Comparison of ENCODE assay signal across 12 cellular contexts in the genomic region with DNA sequence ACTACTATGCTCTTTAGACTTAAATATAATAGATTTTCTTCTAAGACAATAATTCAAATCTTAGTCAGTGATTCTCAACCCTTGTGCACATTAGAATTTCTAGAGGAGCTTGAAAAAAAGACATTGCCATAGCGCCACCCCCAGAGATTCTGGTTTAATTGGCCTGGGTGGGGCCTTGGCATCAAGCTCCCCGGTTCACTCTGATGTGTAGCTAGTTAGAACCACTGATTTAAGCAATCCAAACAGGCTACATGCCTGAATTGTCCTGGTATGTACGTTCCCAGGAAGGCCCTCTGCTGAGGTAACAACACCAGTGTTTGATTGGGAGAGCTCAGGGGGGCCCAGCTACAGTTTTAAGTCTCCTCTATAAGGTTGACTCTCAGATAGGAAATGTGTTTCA. TPM values are rescaled to one million over a fixed set of nuclear protein-coding genes. Genes with fewer than 3 reads are reported as not detected.
DNase-seq lines count a peak whose midpoint lies in the region; ATAC-seq and TF ChIP-seq lines count a peak whose summit lies in the region.
"Had no signal": no experiment of that assay in that cellular context is flagged by ENCODE, and none has a peak within 500 bp of the region (broad histone marks: within the 10 kb centered on the region; RNA-seq: fewer than 3 reads in every experiment).

No MANE protein-coding gene starts in this region.

- peaks cover 2% of the 10 kb centered on the region for H3K27me3 Mint-ChIP-seq in activated CD4-positive, alpha-beta T cell treated with anti-CD3 and anti-CD28 coated beads, Interleukin-2, amount 10 ng/mL, durations not matched to agents 7 days and 5 days
- no peaks in the 10 kb centered on the region for H3K27me3 Mint-ChIP-seq in activated CD4-positive, alpha-beta T cell treated with anti-CD3 and anti-CD28 coated beads for 36 hours
- peaks cover 0 to 7% (median 5%) of the 10 kb centered on the region in 3 donors for H3K27me3 Mint-ChIP-seq in immature natural killer cell (ENCODE audit: low read depth in 3 of 3)

- no peak for TF ChIP-seq CTCF in SU-DHL-6 (IDR thresholded peaks at IDR 0.05; ENCODE audit: insufficient read depth, low read length, poor library complexity, severe bottlenecking)
- no peak for TF ChIP-seq CTCF in tibial artery (IDR thresholded peaks at IDR 0.05)
- TF ChIP-seq CTCF in WERI-Rb-1 (IDR thresholded peaks at IDR 0.05; ENCODE audit: low read depth, low read length): no peak

- H3K9me3 ChIP-seq in SU-DHL-6 (ENCODE audit: insufficient read depth, low read length) (no peaks in the 10 kb centered on the region), tibial artery (no peaks in the 10 kb centered on the region), WERI-Rb-1 (ENCODE audit: severe bottlenecking) (no peaks in the 10 kb centered on the region)
- H3K9me3 ChIP-seq: A549, gastrocnemius medialis had no signal

- H3K9me2 ChIP-seq in SU-DHL-6 (replicated peaks; ENCODE audit: insufficient read depth, low read length): no peaks in the 10 kb centered on the region

- no peak overlapping the region for H3K4me3 ChIP-seq in SU-DHL-6 (ENCODE audit: insufficient read depth, low read length, poor library complexity, severe bottlenecking)
- H3K4me3 ChIP-seq in tibial artery: no peak overlapping the region
- no peak overlapping the region for H3K4me3 ChIP-seq in WERI-Rb-1 (ENCODE audit: low read depth, low read length)
- H3K4me3 ChIP-seq: A549, gastrocnemius medialis had no signal

- no peak for ATAC-seq in activated CD4-positive, alpha-beta T cell treated with anti-CD3 and anti-CD28 coated beads for 36 hours
- ATAC-seq in HG02759 (IDR thresholded peaks at IDR 0.05; ENCODE audit: unreplicated experiment): no peak
- no peak for ATAC-seq in HG03432 (IDR thresholded peaks at IDR 0.05; ENCODE audit: unreplicated experiment)
- ATAC-seq: A549, gastrocnemius medialis had no signal

- H2AFZ ChIP-seq in SU-DHL-6 (ENCODE audit: low read depth, low read length, severe bottlenecking): peak overlapping the region; percentile 94

- H3K4me1 Mint-ChIP-seq in activated CD4-positive, alpha-beta T cell treated with anti-CD3 and anti-CD28 coated beads, Interleukin-2, amount 10 ng/mL, durations not matched to agents 7 days and 5 days: peaks cover 29% of the 10 kb centered on the region
- peaks cover 26% of the 10 kb centered on the region for H3K4me1 Mint-ChIP-seq in activated CD4-positive, alpha-beta T cell treated with anti-CD3 and anti-CD28 coated beads for 36 hours
- H3K4me1 Mint-ChIP-seq in immature natural killer cell: peaks cover 24 to 38% of the 10 kb centered on the region in 2 donors

- H3K27ac Mint-ChIP-seq in activated CD4-positive, alpha-beta T cell treated with anti-CD3 and anti-CD28 coated beads, Interleukin-2, amount 10 ng/mL, durations not matched to agents 7 days and 5 days: no peak overlapping the region
- H3K27ac Mint-ChIP-seq in activated CD4-positive, alpha-beta T cell treated with anti-CD3 and anti-CD28 coated beads for 36 hours: no peak overlapping the region
- H3K27ac Mint-ChIP-seq in immature natural killer cell: peak overlapping the region; percentile 88 to 99 (median 98)

- intact Hi-C loops in activated CD4-positive, alpha-beta T cell treated with anti-CD3 and anti-CD28 coated beads for 36 hours (cut with DNase I, micrococcal nuclease): loop anchor here in 1 of 2 experiments (2.0 kb wide), 1 partner anchor 49 kb away; no protein-coding TSS in a partner anchor
- intact Hi-C loops in tibial artery (cut with DNase I; ENCODE audit: low total_unique reads): no loop called here

- H3K36me3 ChIP-seq in SU-DHL-6 (ENCODE audit: low read length): no peaks in the 10 kb centered on the region
- H3K36me3 ChIP-seq in tibial artery: no peaks in the 10 kb centered on the region
- H3K36me3 ChIP-seq in WERI-Rb-1: no peaks in the 10 kb centered on the region
- H3K36me3 ChIP-seq: gastrocnemius medialis had no signal

- H3K4me1 ChIP-seq in tibial artery: peaks cover 0 to 15% (median 4%) of the 10 kb centered on the region in 4 donors
- H3K4me1 ChIP-seq: A549 had no signal

- peak overlapping the region; percentile 91 for H3K4me3 Mint-ChIP-seq in activated CD4-positive, alpha-beta T cell treated with anti-CD3 and anti-CD28 coated beads, Interleukin-2, amount 10 ng/mL, durations not matched to agents 7 days and 5 days
- no peak overlapping the region for H3K4me3 Mint-ChIP-seq in activated CD4-positive, alpha-beta T cell treated with anti-CD3 and anti-CD28 coated beads for 36 hours
- peak overlapping the region in 3 of 5 donors; percentile 97 to 98 (median 98) for H3K4me3 Mint-ChIP-seq in immature natural killer cell

- no peak overlapping the region for H3K9ac ChIP-seq in SU-DHL-6 (ENCODE audit: low read length)

- H3K27ac ChIP-seq in SU-DHL-6 (ENCODE audit: low read depth, low read length) (no peak overlapping the region), tibial artery (peak overlapping the region; percentile 82 to 91), WERI-Rb-1 (no peak overlapping the region)
- H3K27ac ChIP-seq: A549 had no signal

- CTCF ChIA-PET in activated CD4-positive, alpha-beta T cell treated with anti-CD3 and anti-CD28 coated beads, Interleukin-2, amount 10 ng/mL, durations not matched to agents 7 days and 5 days (lab: Charles Lee): interaction anchor here (2.4 to 2.9 kb wide), 2 partner anchors 11 to 20 kb away, joined by 8 to 14 read pairs; a partner anchor contains a TSS
- CTCF ChIA-PET in activated CD4-positive, alpha-beta T cell treated with anti-CD3 and anti-CD28 coated beads for 36 hours (lab: Charles Lee): interaction anchor here (1.1 to 3.7 kb wide), 5 partner anchors 11 to 83 kb away, joined by 3 to 18 read pairs (median 8); a partner anchor contains a TSS

- peaks cover 4% of the 10 kb centered on the region; the same call in 1 of the 2 replicates for H3F3A ChIP-seq in SU-DHL-6 (ENCODE audit: insufficient read depth)

- POLR2A ChIA-PET in activated CD4-positive, alpha-beta T cell treated with anti-CD3 and anti-CD28 coated beads, Interleukin-2, amount 10 ng/mL, durations not matched to agents 7 days and 5 days (lab: Charles Lee): no interaction called here
- POLR2A ChIA-PET in activated CD4-positive, alpha-beta T cell treated with anti-CD3 and anti-CD28 coated beads for 36 hours (lab: Charles Lee): no interaction called here

- no peaks in the 10 kb centered on the region for H4K20me1 ChIP-seq in SU-DHL-6 (ENCODE audit: low read depth, low read length)

- H3K36me3 Mint-ChIP-seq in activated CD4-positive, alpha-beta T cell treated with anti-CD3 and anti-CD28 coated beads, Interleukin-2, amount 10 ng/mL, durations not matched to agents 7 days and 5 days (ENCODE audit: low read depth): no peaks in the 10 kb centered on the region
- no peaks in the 10 kb centered on the region for H3K36me3 Mint-ChIP-seq in activated CD4-positive, alpha-beta T cell treated with anti-CD3 and anti-CD28 coated beads for 36 hours (ENCODE audit: low read depth)
- no peaks in the 10 kb centered on the region for H3K36me3 Mint-ChIP-seq in immature natural killer cell

- no peaks in the 10 kb centered on the region for H3K79me2 ChIP-seq in SU-DHL-6 (ENCODE audit: insufficient read depth, low read length)

- H3K27me3 ChIP-seq in SU-DHL-6 (ENCODE audit: low read length) (no peaks in the 10 kb centered on the region), tibial artery (no peaks in the 10 kb centered on the region), WERI-Rb-1 (ENCODE audit: insufficient read depth, low read depth, severe bottlenecking) (no peaks in the 10 kb centered on the region)
- H3K27me3 ChIP-seq: gastrocnemius medialis had no signal

- DNase-seq in activated CD4-positive, alpha-beta T cell treated with anti-CD3 and anti-CD28 coated beads, Interleukin-2, amount 10 ng/mL, durations not matched to agents 7 days and 5 days: no peak
- no peak for DNase-seq in activated CD4-positive, alpha-beta T cell treated with anti-CD3 and anti-CD28 coated beads for 36 hours
- DNase-seq in immature natural killer cell: no peak
- no peak for DNase-seq in tibial artery
- DNase-seq in WERI-Rb-1: no peak
- DNase-seq: anterior cingulate cortex; gastrocnemius medialis; stimulated activated CD4-positive, alpha-beta T cell treated with anti-CD3 and anti-CD28 coated beads, Interleukin-4, amount 100 ng/mL, for 24 hours had no signal

- H3K4me2 ChIP-seq in SU-DHL-6 (ENCODE audit: low read depth, low read length, poor library complexity, severe bottlenecking): no peak overlapping the region
- H3K4me2 ChIP-seq: A549 had no signal

- H3K9me3 Mint-ChIP-seq in activated CD4-positive, alpha-beta T cell treated with anti-CD3 and anti-CD28 coated beads, Interleukin-2, amount 10 ng/mL, durations not matched to agents 7 days and 5 days: no peaks in the 10 kb centered on the region
- no peaks in the 10 kb centered on the region for H3K9me3 Mint-ChIP-seq in activated CD4-positive, alpha-beta T cell treated with anti-CD3 and anti-CD28 coated beads for 36 hours (ENCODE audit: low read depth)
- H3K9me3 Mint-ChIP-seq in immature natural killer cell: peaks cover 0 to 3% (median 0%) of the 10 kb centered on the region in 6 donors

RNA-seq across cellular contexts. Expression of a gene that starts 1.4 kb away (rescaled TPM):
- total RNA-seq in activated CD4-positive, alpha-beta T cell treated with anti-CD3 and anti-CD28 coated beads, Interleukin-2, amount 10 ng/mL, durations not matched to agents 7 days and 5 days: 1 to 10 TPM; 3.7 to 4.1 TPM
- total RNA-seq in activated CD4-positive, alpha-beta T cell treated with anti-CD3 and anti-CD28 coated beads for 36 hours: 1 to 10 TPM; 2.5 to 2.8 TPM
- polyA plus RNA-seq in immature natural killer cell: 10 to 100 TPM; 13.5 to 23.9 (median 16.8) TPM

RNA-seq across cellular contexts. Expression of a gene that starts 20.2 kb away (rescaled TPM):
- 10 to 100 TPM; 19.9 to 23.0 TPM for total RNA-seq in activated CD4-positive, alpha-beta T cell treated with anti-CD3 and anti-CD28 coated beads, Interleukin-2, amount 10 ng/mL, durations not matched to agents 7 days and 5 days
- 10 to 100 TPM; 15.0 to 26.5 TPM for total RNA-seq in activated CD4-positive, alpha-beta T cell treated with anti-CD3 and anti-CD28 coated beads for 36 hours
- 100 to 1,000 TPM in 1 of 3 donors, 10 to 100 TPM in 2; 53.8 to 106 (median 63.8) TPM for polyA plus RNA-seq in immature natural killer cell

Comparison
In these comparisons a context has a peak if more than half of its experiments do, and no peak if none do; other contexts are left out.
1. H3K27ac Mint-ChIP-seq: peak in immature natural killer cell (6 of 6); none in activated CD4-positive, alpha-beta T cell treated with anti-CD3 and anti-CD28 coated beads, Interleukin-2, amount 10 ng/mL, durations not matched to agents 7 days and 5 days (single experiment) and activated CD4-positive, alpha-beta T cell treated with anti-CD3 and anti-CD28 coated beads for 36 hours (single experiment).
2. H3K27ac ChIP-seq: peak in tibial artery (2 of 2); none in SU-DHL-6 (single experiment) and WERI-Rb-1 (single experiment).